ENCODE assay signal across 23 cellular contexts in genomic region chr18:57519668-57520424, GRCh38.
DNase-seq lines count a peak whose midpoint lies in the region; ATAC-seq and TF ChIP-seq lines count a peak whose summit lies in the region.
"Had no signal": no experiment of that assay in that cellular context is flagged by ENCODE, and none has a peak within 500 bp of the region (broad histone marks: within the 10 kb centered on the region; RNA-seq: fewer than 3 reads in every experiment).

No MANE protein-coding gene starts in this region.

- no peak for DNase-seq in activated naive CD4-positive, alpha-beta T cell treated with anti-CD3 and anti-CD28 coated beads, Interleukin-2, amount 50 U/mL, for 72 hours (ENCODE audit: low spot score in 2 of 2)
- DNase-seq in RWPE1 (ENCODE audit: low spot score) (peak; percentile 14), left lobe of liver (ENCODE audit: low spot score) (peak; percentile 48), D341Med (ENCODE audit: low spot score) (no peak), NCI-H1436 (lab: John Stamatoyannopoulos, UW) (no peak), NCI-H345 treated with DMSO at 0.1 percent for 48 hours (lab: John Stamatoyannopoulos, UW; ENCODE audit: unreplicated experiment) (no peak), CD1c-positive myeloid dendritic cell (ENCODE audit: extremely low spot score) (no peak)
- DNase-seq: CD4-positive, CD25-positive, alpha-beta regulatory T cell; COR-L47; GOT3; MM.1S; NCI-H1092; NCI-H2081; NCI-H2171 treated with DMSO at 0.1 percent for 48 hours; NCI-H510A; NCI-H748 treated with DMSO at 0.1 percent for 48 hours; OCI-M1; SHP77 treated with DMSO at 0.1 percent for 48 hours had no signal

- POLR2A ChIA-PET in RWPE1 (lab: Yijun Ruan, JAX; ENCODE audit: low non-redundant PET) = no interaction called here

- no peak overlapping the region for H3K27ac ChIP-seq in RWPE1
- H3K27ac ChIP-seq: 22Rv1, KMS-11 had no signal

- CTCF ChIA-PET in RWPE1 (lab: Yijun Ruan, JAX) = no interaction called here

- ATAC-seq in activated naive CD4-positive, alpha-beta T cell treated with anti-CD3 and anti-CD28 coated beads, Interleukin-2, amount 50 U/mL, for 72 hours = no peak
- ATAC-seq in left lobe of liver = peak; percentile 68
- ATAC-seq: SK-N-SH treated with all-trans-retinoic acid at 6 μM for 48 hours had no signal

- no peaks in the 10 kb centered on the region for H3K36me3 Mint-ChIP-seq in activated naive CD4-positive, alpha-beta T cell treated with anti-CD3 and anti-CD28 coated beads, Interleukin-2, amount 50 U/mL, for 24 hours
- no peaks in the 10 kb centered on the region for H3K36me3 Mint-ChIP-seq in activated naive CD4-positive, alpha-beta T cell treated with anti-CD3 and anti-CD28 coated beads, Interleukin-2, amount 50 U/mL, for 72 hours
- H3K36me3 Mint-ChIP-seq: CD4-positive, CD25-positive, alpha-beta regulatory T cell had no signal

- no peaks in the 10 kb centered on the region for H3K9me3 Mint-ChIP-seq in activated naive CD4-positive, alpha-beta T cell treated with anti-CD3 and anti-CD28 coated beads, Interleukin-2, amount 50 U/mL, for 24 hours
- H3K9me3 Mint-ChIP-seq in activated naive CD4-positive, alpha-beta T cell treated with anti-CD3 and anti-CD28 coated beads, Interleukin-2, amount 50 U/mL, for 72 hours = no peaks in the 10 kb centered on the region

- H3K4me3 Mint-ChIP-seq in activated naive CD4-positive, alpha-beta T cell treated with anti-CD3 and anti-CD28 coated beads, Interleukin-2, amount 50 U/mL, for 24 hours = no peak overlapping the region
- H3K4me3 Mint-ChIP-seq: B cell; CD4-positive, CD25-positive, alpha-beta regulatory T cell had no signal

- no peak for TF ChIP-seq CTCF in RWPE1 (conservative IDR thresholded peaks at IDR 0.05; ENCODE audit: low read depth)

- H3K27ac Mint-ChIP-seq in activated naive CD4-positive, alpha-beta T cell treated with anti-CD3 and anti-CD28 coated beads, Interleukin-2, amount 50 U/mL, for 24 hours = peak overlapping the region; percentile 37
- H3K27ac Mint-ChIP-seq in activated naive CD4-positive, alpha-beta T cell treated with anti-CD3 and anti-CD28 coated beads, Interleukin-2, amount 50 U/mL, for 72 hours = no peak overlapping the region
- H3K27ac Mint-ChIP-seq: B cell had no signal

- H3K27me3 Mint-ChIP-seq in activated naive CD4-positive, alpha-beta T cell treated with anti-CD3 and anti-CD28 coated beads, Interleukin-2, amount 50 U/mL, for 24 hours = peaks cover 15% of the 10 kb centered on the region

- H3K4me1 Mint-ChIP-seq in activated naive CD4-positive, alpha-beta T cell treated with anti-CD3 and anti-CD28 coated beads, Interleukin-2, amount 50 U/mL, for 24 hours = peaks cover 6% of the 10 kb centered on the region
- H3K4me1 Mint-ChIP-seq: CD4-positive, CD25-positive, alpha-beta regulatory T cell had no signal

Comparison
In these comparisons a context has a peak if more than half of its experiments do, and no peak if none do; other contexts are left out.
1. DNase-seq: peak in RWPE1 (single experiment) and left lobe of liver (single experiment); none in activated naive CD4-positive, alpha-beta T cell treated with anti-CD3 and anti-CD28 coated beads, Interleukin-2, amount 50 U/mL, for 72 hours (0 of 2), D341Med (single experiment), NCI-H1436 (single experiment), NCI-H345 treated with DMSO at 0.1 percent for 48 hours (single experiment) and CD1c-positive myeloid dendritic cell (single experiment).